ENCODE assay signal across 9 cellular contexts in genomic region chr4:153241970-153242847, GRCh38. TPM values are rescaled to one million over a fixed set of nuclear protein-coding genes. Genes with fewer than 3 reads are reported as not detected.
DNase-seq lines count a peak whose midpoint lies in the region; ATAC-seq and TF ChIP-seq lines count a peak whose summit lies in the region.
"Had no signal": no experiment of that assay in that cellular context is flagged by ENCODE, and none has a peak within 500 bp of the region (broad histone marks: within the 10 kb centered on the region; RNA-seq: fewer than 3 reads in every experiment).

No MANE protein-coding gene starts in this region.

- peaks cover 0 to 4% of the 10 kb centered on the region in 2 donors for H3K27me3 Mint-ChIP-seq in natural killer cell treated with Interleukin-12 subunit alpha and Interleukin-12 subunit beta and Interleukin-15 and Interleukin-18, amount 100 ng/mL, for 72 hours
- no peaks in the 10 kb centered on the region for H3K27me3 Mint-ChIP-seq in MCF 10A (ENCODE audit: insufficient read depth, unreplicated experiment)
- H3K27me3 Mint-ChIP-seq: B cell had no signal

- H3K27me3 ChIP-seq in AG04450 (ENCODE audit: control insufficient read depth, insufficient read depth, low read length) (no peaks in the 10 kb centered on the region), right cardiac atrium (ENCODE audit: control insufficient read depth, insufficient read depth) (no peaks in the 10 kb centered on the region)

- no peaks in the 10 kb centered on the region for H3K4me1 Mint-ChIP-seq in natural killer cell treated with Interleukin-12 subunit alpha and Interleukin-12 subunit beta and Interleukin-15 and Interleukin-18, amount 100 ng/mL, for 72 hours (ENCODE audit: low read depth in 2 of 2)
- H3K4me1 Mint-ChIP-seq in MCF 10A (ENCODE audit: insufficient read depth, unreplicated experiment), result peaks cover 13% of the 10 kb centered on the region
- H3K4me1 Mint-ChIP-seq: B cell had no signal

- CTCF ChIA-PET in AG04450 (lab: Charles Lee) (interaction anchor here (1.2 kb wide), 1 partner anchor 15 kb away, joined by 3 read pairs; no protein-coding TSS in a partner anchor), MCF 10A (lab: Yijun Ruan, JAX) (no interaction called here)

- POLR2A ChIA-PET in AG04450 (lab: Yijun Ruan, JAX) (no interaction called here), MCF 10A (lab: Yijun Ruan, JAX) (interaction anchor here (0.6 to 0.8 kb wide), 3 partner anchors 19 to 451 kb away, joined by 3 to 4 read pairs (median 3); no protein-coding TSS in a partner anchor)

- no peaks in the 10 kb centered on the region for H3K9me3 Mint-ChIP-seq in natural killer cell treated with Interleukin-12 subunit alpha and Interleukin-12 subunit beta and Interleukin-15 and Interleukin-18, amount 100 ng/mL, for 72 hours
- peaks cover 5% of the 10 kb centered on the region for H3K9me3 Mint-ChIP-seq in MCF 10A (ENCODE audit: unreplicated experiment)

- H3K4me1 ChIP-seq in right cardiac atrium (ENCODE audit: control insufficient read depth, insufficient read depth, low read length), result peaks cover 5% of the 10 kb centered on the region

- 37% methylated on average over 13 of the region's 13 CpGs for WGBS in right cardiac atrium

- H3K4me3 ChIP-seq in AG04450 (ENCODE audit: low read depth, low read length), result no peak overlapping the region
- H3K4me3 ChIP-seq in right cardiac atrium (ENCODE audit: low read length), result no peak overlapping the region

- no peak overlapping the region for H3K4me3 Mint-ChIP-seq in natural killer cell treated with Interleukin-12 subunit alpha and Interleukin-12 subunit beta and Interleukin-15 and Interleukin-18, amount 100 ng/mL, for 72 hours
- H3K4me3 Mint-ChIP-seq in MCF 10A (ENCODE audit: unreplicated experiment), result no peak overlapping the region
- H3K4me3 Mint-ChIP-seq: B cell had no signal

- peak overlapping the region; percentile 11 for H3K27ac ChIP-seq in AG04450 (ENCODE audit: low read depth, low read length)
- H3K27ac ChIP-seq in right cardiac atrium (ENCODE audit: low read length), result no peak overlapping the region

- peak; percentile 23 for TF ChIP-seq CTCF in AG04450 (IDR thresholded peaks at IDR 0.05; ENCODE audit: low read depth, low read length)
- TF ChIP-seq CTCF in MCF 10A (IDR thresholded peaks at IDR 0.05; ENCODE audit: unreplicated experiment), result no peak

- H3K9me3 ChIP-seq in AG04450 (ENCODE audit: control insufficient read depth, insufficient read depth, low read length) (no peaks in the 10 kb centered on the region), right cardiac atrium (ENCODE audit: control insufficient read depth, low read length) (no peaks in the 10 kb centered on the region)

- H3K36me3 Mint-ChIP-seq in natural killer cell treated with Interleukin-12 subunit alpha and Interleukin-12 subunit beta and Interleukin-15 and Interleukin-18, amount 100 ng/mL, for 72 hours, result no peaks in the 10 kb centered on the region
- peaks cover 6% of the 10 kb centered on the region for H3K36me3 Mint-ChIP-seq in MCF 10A (ENCODE audit: insufficient read depth, unreplicated experiment)

- intact Hi-C loops in right cardiac atrium (cut with DNase I) (no loop called here), MCF 10A (cut with micrococcal nuclease) (no loop called here)

- no peak overlapping the region for H3K27ac Mint-ChIP-seq in natural killer cell treated with Interleukin-12 subunit alpha and Interleukin-12 subunit beta and Interleukin-15 and Interleukin-18, amount 100 ng/mL, for 72 hours
- no peak overlapping the region for H3K27ac Mint-ChIP-seq in MCF 10A (ENCODE audit: low read depth, unreplicated experiment)
- H3K27ac Mint-ChIP-seq: B cell had no signal

- TF ChIP-seq POLR2A in erythroblast (IDR thresholded peaks at IDR 0.05; ENCODE audit: low read length), result no peak

- no TSS peak for BruUV-seq in MCF 10A (replicated peaks; lab: Mats Ljungman, UMichigan)

- DNase-seq in AG04450 (ENCODE audit: low read depth, low spot score) (no peak), H4 (ENCODE audit: low spot score) (peak; percentile 72), NCI-H82 treated with DMSO at 0.1 percent for 48 hours (lab: John Stamatoyannopoulos, UW; ENCODE audit: unreplicated experiment) (peak; percentile 62), right cardiac atrium (no peak), MCF 10A (ENCODE audit: unreplicated experiment) (no peak), erythroblast (lab: John Stamatoyannopoulos, UW) (no peak)
- no peak for DNase-seq in natural killer cell treated with Interleukin-12 subunit alpha and Interleukin-12 subunit beta and Interleukin-15 and Interleukin-18, amount 100 ng/mL, for 72 hours (ENCODE audit: low spot score)

- peak; percentile 70 to 71 for ATAC-seq in right cardiac atrium
- no peak for ATAC-seq in natural killer cell treated with Interleukin-12 subunit alpha and Interleukin-12 subunit beta and Interleukin-15 and Interleukin-18, amount 100 ng/mL, for 72 hours
- ATAC-seq in HG03196 (IDR thresholded peaks at IDR 0.05; ENCODE audit: unreplicated experiment), result no peak

RNA-seq across cellular contexts. Expression of gene TRIM2, which starts 38.0 kb away (rescaled TPM):
- polyA plus RNA-seq in AG04450 (2011; rRNA removed) (30.4 and 31.3 TPM in 2 replicates), right cardiac atrium (7.6 TPM)
- 102 and 131 TPM in 2 replicates for polyA minus RNA-seq in AG04450 (2011; rRNA and poly(A)+ RNA removed)
- 16.5 and 22.0 TPM in 2 replicates for total RNA-seq in H4 (2014; rRNA removed; shearing (Covaris generic))
- total RNA-seq in right cardiac atrium (10 to 100 TPM; 28.0 to 45.3 (median 31.0) TPM), MCF 10A (2022) (33.0 and 37.2 TPM in 2 replicates)
- total RNA-seq in natural killer cell treated with Interleukin-12 subunit alpha and Interleukin-12 subunit beta and Interleukin-15 and Interleukin-18, amount 100 ng/mL, for 72 hours, result not detected

Comparison
In these comparisons a context has a peak if more than half of its experiments do, and no peak if none do; other contexts are left out.
1. DNase-seq: peak in H4 (single experiment) and NCI-H82 treated with DMSO at 0.1 percent for 48 hours (single experiment); none in AG04450 (single experiment), right cardiac atrium (0 of 3), natural killer cell treated with Interleukin-12 subunit alpha and Interleukin-12 subunit beta and Interleukin-15 and Interleukin-18, amount 100 ng/mL, for 72 hours (single experiment), MCF 10A (single experiment) and erythroblast (0 of 2).
2. ATAC-seq: peak in right cardiac atrium (2 of 2); none in natural killer cell treated with Interleukin-12 subunit alpha and Interleukin-12 subunit beta and Interleukin-15 and Interleukin-18, amount 100 ng/mL, for 72 hours (0 of 2) and HG03196 (single experiment).
3. RNA of gene TRIM2, which starts 38.0 kb away (total RNA-seq): 33.0 to 37.2 TPM in MCF 10A, 28.0 to 45.3 TPM in right cardiac atrium and 16.5 to 22.0 TPM in H4; not detected in natural killer cell treated with Interleukin-12 subunit alpha and Interleukin-12 subunit beta and Interleukin-15 and Interleukin-18, amount 100 ng/mL, for 72 hours; every median in the first group is over 10 times any median in the second.